Comparison of ENCODE assay signal across 1 cellular context in genomic region chr2:46963961-46964673, GRCh38.
TF ChIP-seq lines count a peak whose summit lies in the region.

No MANE protein-coding gene starts in this region.

TF ChIP-seq in A549, 52 proteins besides CTCF, POLR2A, EP300 and RAD21 (continued from another document):
- TF ChIP-seq E2F6 (IDR thresholded peaks at IDR 0.05; ENCODE audit: borderline replicate concordance, low read depth) (no peak), SMC3 (IDR thresholded peaks at IDR 0.05) (no peak), HOXB13 (CRISPR knock-in tag; IDR thresholded peaks at IDR 0.05; ENCODE audit: low read depth) (no peak), TP53 (CRISPR knock-in tag; IDR thresholded peaks at IDR 0.05) (no peak), REST (IDR thresholded peaks at IDR 0.05) (no peak), SREBF2 (IDR thresholded peaks at IDR 0.05) (no peak), NFE2L2 (conservative IDR thresholded peaks at IDR 0.05; ENCODE audit: low read length) (no peak), ZFP36 (IDR thresholded peaks at IDR 0.05; ENCODE audit: borderline replicate concordance, partially characterized antibody) (no peak), TFCP2L1 (CRISPR knock-in tag; IDR thresholded peaks at IDR 0.05) (no peak), ZC3H11A (IDR thresholded peaks at IDR 0.05) (no peak), FOSB (CRISPR knock-in tag; IDR thresholded peaks at IDR 0.05) (no peak), GATA3 (IDR thresholded peaks at IDR 0.05; ENCODE audit: borderline replicate concordance) (no peak), HMGXB4 (CRISPR knock-in tag; IDR thresholded peaks at IDR 0.05; ENCODE audit: borderline replicate concordance) (no peak), EHF (CRISPR knock-in tag; IDR thresholded peaks at IDR 0.05) (no peak), HEYL (CRISPR knock-in tag; IDR thresholded peaks at IDR 0.05) (no peak), HOXB5 (CRISPR knock-in tag; IDR thresholded peaks at IDR 0.05) (no peak)
TF ChIP-seq in A549: peak in this region for 0.
